In the genomic region with DNA sequence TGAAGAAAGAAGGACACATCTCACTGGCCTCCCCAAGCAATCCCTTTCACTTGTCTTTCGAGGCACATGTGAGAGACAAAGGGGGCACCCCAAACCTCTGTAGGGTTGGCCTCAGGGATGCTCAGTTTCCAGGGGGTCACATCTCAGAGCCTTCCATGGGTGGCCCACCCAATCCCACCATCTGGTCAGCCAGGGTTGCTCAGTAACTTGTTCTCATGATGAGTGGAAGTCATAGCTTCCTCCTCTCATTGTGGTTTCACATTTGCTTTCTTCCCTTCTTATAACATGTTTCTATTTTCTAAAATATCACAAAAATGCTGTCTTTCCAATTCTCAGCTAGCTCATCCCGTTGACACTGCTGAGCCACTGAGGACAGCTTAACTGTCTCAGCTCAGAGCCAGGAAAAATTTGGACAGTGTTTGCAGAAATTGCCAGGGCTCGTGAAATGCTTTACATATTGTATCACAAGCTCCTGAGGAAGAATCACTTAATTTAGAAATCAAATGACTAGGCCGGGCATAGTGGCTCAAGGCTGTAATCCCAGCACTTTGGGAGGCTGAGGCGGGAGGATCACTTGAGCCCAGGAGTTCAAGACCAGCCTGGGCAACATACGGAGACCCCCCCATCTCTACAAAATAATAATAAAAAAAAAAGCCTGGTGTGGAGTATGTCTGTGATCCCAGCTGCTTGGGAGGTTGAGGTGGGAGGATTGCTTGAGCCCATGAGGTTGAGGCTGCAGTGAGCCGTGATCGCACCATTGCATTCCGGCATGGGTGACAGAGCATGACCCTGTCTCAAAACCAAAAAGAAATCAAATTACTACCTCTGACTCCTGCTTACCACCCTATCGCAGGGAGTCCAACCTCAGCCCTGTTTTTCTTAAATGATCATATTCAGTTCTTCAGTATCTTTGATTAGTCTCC, we compare ENCODE assay signal across 26 cellular contexts.
DNase-seq lines count a peak whose midpoint lies in the region; ATAC-seq and TF ChIP-seq lines count a peak whose summit lies in the region.
"Had no signal": no experiment of that assay in that cellular context is flagged by ENCODE, and none has a peak within 500 bp of the region (broad histone marks: within the 10 kb centered on the region; RNA-seq: fewer than 3 reads in every experiment).

No MANE protein-coding gene starts in this region.

- peak overlapping the region; percentile 9 for H3K27ac Mint-ChIP-seq in stimulated activated memory B cell treated with anti-CD40 and anti-IgM and Interleukin-4, amounts not matched to agents 10 μg/mL and 1 μg/mL and 100 μg/mL, for 72 hours
- H3K27ac Mint-ChIP-seq: CD8-positive, alpha-beta memory T cell; IgD-negative memory B cell; mesothelial cell of epicardium; natural killer cell; stimulated activated naive CD8-positive, alpha-beta T cell treated with anti-CD3 and anti-CD28 coated beads, Interleukin-15, Interleukin-2, amounts not matched to agents 100 ng/mL and 50 ng/mL, for 24 hours had no signal

- CTCF ChIA-PET in GM10248 (lab: Yijun Ruan, JAX): interaction anchor here (0.7 to 5.7 kb wide), 12 partner anchors 10 to 155 kb away, joined by 3 to 66 read pairs (median 10); no protein-coding TSS in a partner anchor

- H3K9me3 Mint-ChIP-seq in stimulated activated memory B cell treated with anti-CD40 and anti-IgM and Interleukin-4, amounts not matched to agents 10 μg/mL and 1 μg/mL and 100 μg/mL, for 72 hours: no peaks in the 10 kb centered on the region
- H3K9me3 Mint-ChIP-seq: CD8-positive, alpha-beta memory T cell; IgD-negative memory B cell; natural killer cell; stimulated activated naive CD8-positive, alpha-beta T cell treated with anti-CD3 and anti-CD28 coated beads, Interleukin-15, Interleukin-2, amounts not matched to agents 100 ng/mL and 50 ng/mL, for 24 hours had no signal

- H3K4me1 Mint-ChIP-seq in stimulated activated memory B cell treated with anti-CD40 and anti-IgM and Interleukin-4, amounts not matched to agents 10 μg/mL and 1 μg/mL and 100 μg/mL, for 72 hours: peaks cover 64% of the 10 kb centered on the region
- H3K4me1 Mint-ChIP-seq: mesothelial cell of epicardium had no signal

- peak; percentile 42 for ATAC-seq in GM21526 (IDR thresholded peaks at IDR 0.05; ENCODE audit: low FRiP score, unreplicated experiment)
- peak; percentile 25 for ATAC-seq in HG03565 (IDR thresholded peaks at IDR 0.05; ENCODE audit: unreplicated experiment)
- no peak for ATAC-seq in stimulated activated memory B cell treated with anti-CD40 and anti-IgM and Interleukin-4, amounts not matched to agents 10 μg/mL and 1 μg/mL and 100 μg/mL, for 72 hours
- ATAC-seq: gastroesophageal sphincter, left ventricle myocardium superior, natural killer cell, SK-N-SH treated with all-trans-retinoic acid at 6 μM for 48 hours had no signal

- H3K4me3 Mint-ChIP-seq in stimulated activated memory B cell treated with anti-CD40 and anti-IgM and Interleukin-4, amounts not matched to agents 10 μg/mL and 1 μg/mL and 100 μg/mL, for 72 hours: peak overlapping the region; percentile 15
- H3K4me3 Mint-ChIP-seq: CD8-positive, alpha-beta memory T cell; mesothelial cell of epicardium; natural killer cell; stimulated activated naive CD8-positive, alpha-beta T cell treated with anti-CD3 and anti-CD28 coated beads, Interleukin-15, Interleukin-2, amounts not matched to agents 100 ng/mL and 50 ng/mL, for 24 hours had no signal

- no peak for TF ChIP-seq CTCF in GM10248 (IDR thresholded peaks at IDR 0.05; ENCODE audit: control extremely low read depth, extremely low read depth, low read depth, missing control alignments)

- H3K27me3 Mint-ChIP-seq in stimulated activated memory B cell treated with anti-CD40 and anti-IgM and Interleukin-4, amounts not matched to agents 10 μg/mL and 1 μg/mL and 100 μg/mL, for 72 hours: no peaks in the 10 kb centered on the region
- H3K27me3 Mint-ChIP-seq: IgD-negative memory B cell; stimulated activated naive CD8-positive, alpha-beta T cell treated with anti-CD3 and anti-CD28 coated beads, Interleukin-15, Interleukin-2, amounts not matched to agents 100 ng/mL and 50 ng/mL, for 24 hours had no signal

- peak; percentile 35 for DNase-seq in GM10248 (ENCODE audit: extremely low spot score)
- no peak for DNase-seq in nucleus accumbens (lab: John Stamatoyannopoulos, UW)
- DNase-seq in substantia nigra (lab: John Stamatoyannopoulos, UW): no peak
- DNase-seq in CD1c-positive myeloid dendritic cell (ENCODE audit: extremely low spot score): no peak
- DNase-seq: activated naive CD4-positive, alpha-beta T cell treated with anti-CD3 and anti-CD28 coated beads, Interleukin-2, amount 50 U/mL, for 16 hours; amygdala; CD8-positive, alpha-beta memory T cell; DMS153; esophagus squamous epithelium; islet precursor cell; left ventricle myocardium superior; natural killer cell; NCI-H2081; retina; stimulated activated CD4-positive, alpha-beta T cell treated with anti-CD3 and anti-CD28 coated beads, Interleukin-4, amount 100 ng/mL, for 1 hour; thyroid gland had no signal

- POLR2A ChIA-PET in GM10248 (lab: Yijun Ruan, JAX): no interaction called here

- H3K36me3 Mint-ChIP-seq in stimulated activated memory B cell treated with anti-CD40 and anti-IgM and Interleukin-4, amounts not matched to agents 10 μg/mL and 1 μg/mL and 100 μg/mL, for 72 hours: peaks cover 11% of the 10 kb centered on the region
- H3K36me3 Mint-ChIP-seq: CD8-positive, alpha-beta memory T cell; natural killer cell had no signal

- H3K27ac ChIP-seq in substantia nigra (ENCODE audit: low read depth, low read length, poor library complexity, severe bottlenecking): no peak overlapping the region
- H3K27ac ChIP-seq: coronary artery, gastroesophageal sphincter, thyroid gland, VCaP had no signal
